8 cellular contexts compared by ENCODE assay signal in the genomic region with DNA sequence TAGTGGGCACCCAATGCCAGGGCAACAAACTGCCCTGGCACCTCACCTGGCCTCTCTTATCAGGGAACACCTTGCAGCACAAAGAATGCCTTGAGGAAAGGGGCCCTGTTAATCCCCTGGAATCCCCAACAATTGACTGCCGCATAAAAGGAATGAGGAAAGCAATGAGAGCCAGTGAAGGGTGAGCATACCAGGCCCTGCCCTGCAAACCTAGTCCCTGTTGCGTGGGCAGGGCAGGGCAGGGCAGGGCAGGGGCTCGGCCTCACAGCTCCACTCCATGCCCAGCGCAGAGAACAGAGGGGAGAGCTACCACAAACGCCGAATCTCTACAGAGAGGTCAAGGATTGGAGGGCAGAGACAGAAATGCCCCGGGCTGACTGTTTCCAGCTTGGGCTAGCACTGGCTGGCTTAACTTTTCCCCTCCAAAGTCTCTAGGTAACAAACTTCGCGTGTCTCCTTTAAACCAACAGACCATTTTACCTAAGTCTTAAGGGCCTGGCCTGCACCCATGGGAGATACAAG. TPM values are rescaled to one million over a fixed set of nuclear protein-coding genes. Genes with fewer than 3 reads are reported as not detected.
DNase-seq lines count a peak whose midpoint lies in the region; ATAC-seq, FAIRE-seq and TF ChIP-seq lines count a peak whose summit lies in the region.

No MANE protein-coding gene starts in this region.

- H3K4me1 Mint-ChIP-seq in activated naive CD8-positive, alpha-beta T cell treated with anti-CD3 and anti-CD28 coated beads, Interleukin-2, amount 50 U/mL, for 24 hours = peaks cover 60% of the 10 kb centered on the region

- TF ChIP-seq CTCF in AG09309 (IDR thresholded peaks at IDR 0.05; ENCODE audit: control insufficient read depth, insufficient read depth, low read depth, low read length, missing control alignments) = no peak

- peaks cover 15% of the 10 kb centered on the region for H3K36me3 Mint-ChIP-seq in activated naive CD8-positive, alpha-beta T cell treated with anti-CD3 and anti-CD28 coated beads, Interleukin-2, amount 50 U/mL, for 24 hours (ENCODE audit: low read depth)

- H3K27ac Mint-ChIP-seq in activated naive CD8-positive, alpha-beta T cell treated with anti-CD3 and anti-CD28 coated beads, Interleukin-2, amount 50 U/mL, for 24 hours = peak overlapping the region; percentile 81

- H3K4me3 Mint-ChIP-seq in activated naive CD8-positive, alpha-beta T cell treated with anti-CD3 and anti-CD28 coated beads, Interleukin-2, amount 50 U/mL, for 24 hours = peak overlapping the region; percentile 91

- ATAC-seq in activated naive CD8-positive, alpha-beta T cell treated with anti-CD3 and anti-CD28 coated beads, Interleukin-2, amount 50 U/mL, for 24 hours = no peak
- ATAC-seq in HG02588 (IDR thresholded peaks at IDR 0.05; ENCODE audit: unreplicated experiment) = no peak

- FAIRE-seq in small intestine (lab: Jason Lieb, UNC) = no peak

- H3K27ac ChIP-seq in small intestine (ENCODE audit: low read depth in 1 of 2, low read length in 1 of 2) = peak overlapping the region; percentile 99

- H3K4me3 ChIP-seq in AG09309 (ENCODE audit: control insufficient read depth, low read depth, low read length) (peak overlapping the region; percentile 76), iPS-15b (ENCODE audit: low read depth, low read length) (peak overlapping the region; percentile 75), small intestine (ENCODE audit: low read depth in 1 of 2, low read length in 2 of 2) (peak overlapping the region; percentile 80 to 81)

- H3K9me3 ChIP-seq in iPS-15b (ENCODE audit: control insufficient read depth, insufficient read depth, low read length) (no peaks in the 10 kb centered on the region), small intestine (ENCODE audit: control insufficient read depth, low read depth) (no peaks in the 10 kb centered on the region)

- no peaks in the 10 kb centered on the region for H3K27me3 Mint-ChIP-seq in activated naive CD8-positive, alpha-beta T cell treated with anti-CD3 and anti-CD28 coated beads, Interleukin-2, amount 50 U/mL, for 24 hours

- peak overlapping the region; percentile 74 for H3K9ac ChIP-seq in iPS-15b (ENCODE audit: low read depth, low read length)

- H3K27me3 ChIP-seq in iPS-15b (ENCODE audit: control insufficient read depth, insufficient read depth, low read length) (peaks cover 10% of the 10 kb centered on the region), small intestine (ENCODE audit: control insufficient read depth in 2 of 2, insufficient read depth in 2 of 2, low read length in 2 of 2) (no peaks in the 10 kb centered on the region)

- H3K4me1 ChIP-seq in iPS-15b (ENCODE audit: control insufficient read depth, insufficient read depth, low read length) (peaks cover 15% of the 10 kb centered on the region), small intestine (ENCODE audit: control insufficient read depth in 2 of 2, insufficient read depth in 1 of 2, low read depth in 1 of 2, low read length in 1 of 2) (peaks cover 18 to 26% of the 10 kb centered on the region in 2 donors)

- H3K36me3 ChIP-seq in iPS-15b (ENCODE audit: control insufficient read depth, insufficient read depth, low read length) (no peaks in the 10 kb centered on the region), small intestine (ENCODE audit: control insufficient read depth in 2 of 2, insufficient read depth in 2 of 2, low read length in 2 of 2) (peaks cover 0 to 6% of the 10 kb centered on the region in 2 donors)

- no peaks in the 10 kb centered on the region for H3K9me3 Mint-ChIP-seq in activated naive CD8-positive, alpha-beta T cell treated with anti-CD3 and anti-CD28 coated beads, Interleukin-2, amount 50 U/mL, for 24 hours

- 3 to 17% (median 5%) methylated on average over 9 of the region's 9 CpGs for WGBS in small intestine, 3 donors

- DNase-seq in AG09309 (ENCODE audit: low read depth) (no peak), HK-2 (ENCODE audit: unreplicated experiment) (peak; percentile 51), small intestine (peak; percentile 92), nucleus accumbens (lab: John Stamatoyannopoulos, UW) (no peak), midbrain (lab: John Stamatoyannopoulos, UW) (no peak)
- DNase-seq in activated naive CD8-positive, alpha-beta T cell treated with anti-CD3 and anti-CD28 coated beads, Interleukin-2, amount 50 U/mL, for 24 hours = no peak

RNA-seq across cellular contexts. Expression of a gene that starts 1.1 kb away (rescaled TPM):
- 100 to 1,000 TPM; 142 to 363 (median 277) TPM for polyA plus RNA-seq in small intestine

Comparison
In these comparisons a context has a peak if more than half of its experiments do, and no peak if none do; other contexts are left out.
1. DNase-seq: peak in HK-2 (single experiment) and small intestine (single experiment); none in AG09309 (single experiment), activated naive CD8-positive, alpha-beta T cell treated with anti-CD3 and anti-CD28 coated beads, Interleukin-2, amount 50 U/mL, for 24 hours (single experiment), nucleus accumbens (0 of 56) and midbrain (single experiment).
2. Peak in every context shown above with its lines, with median percentiles within 50 percentile points of each other: H3K4me3 ChIP-seq.